Comparison of ENCODE assay signal across 2 cellular contexts in genomic region chr7:22703978-22704610, GRCh38. TPM values are rescaled to one million over a fixed set of nuclear protein-coding genes. Genes with fewer than 3 reads are reported as not detected.
"Had no signal": no experiment of that assay in that cellular context is flagged by ENCODE, and none has a peak within 500 bp of the region (broad histone marks: within the 10 kb centered on the region; RNA-seq: fewer than 3 reads in every experiment).

No MANE protein-coding gene starts in this region.

RNA-seq across cellular contexts. Expression of gene IL6, which starts 22.9 kb away (rescaled TPM):
- total RNA-seq: activated naive CD4-positive, alpha-beta T cell treated with anti-CD3 and anti-CD28 coated beads, Interleukin-2, amount 50 U/mL, for 72 hours; LHCN-M2 had no signal
